Comparison of ENCODE assay signal across 32 cellular contexts in genomic region chr3:69853033-69853432, GRCh38.
DNase-seq lines count a peak whose midpoint lies in the region; ATAC-seq and TF ChIP-seq lines count a peak whose summit lies in the region.
"Had no signal": no experiment of that assay in that cellular context is flagged by ENCODE, and none has a peak within 500 bp of the region (broad histone marks: within the 10 kb centered on the region; RNA-seq: fewer than 3 reads in every experiment).

No MANE protein-coding gene starts in this region.

- peak overlapping the region; percentile 44; the same call in 1 of the 2 replicates for H2BK120ac ChIP-seq in IMR-90 (ENCODE audit: low read depth, low read length)

- TF ChIP-seq POLR2A in IMR-90 (IDR thresholded peaks at IDR 0.05; ENCODE audit: low read depth, low read length), result no peak

- H2AK9ac ChIP-seq in IMR-90 (replicated peaks; ENCODE audit: low read depth, low read length, poor library complexity), result no peak overlapping the region

- H3K4me2 ChIP-seq in IMR-90 (ENCODE audit: low read depth, low read length), result no peak overlapping the region
- H3K4me2 ChIP-seq: A549; BLaER1; BLaER1 treated with 17β-estradiol and CSF1 and Interleukin-3, amounts not matched to agents 10 nM and 100 nM had no signal

- no peak overlapping the region for H2BK5ac ChIP-seq in IMR-90 (ENCODE audit: low read depth, low read length, poor library complexity, severe bottlenecking)

- no peaks in the 10 kb centered on the region for H3K4me1 Mint-ChIP-seq in activated CD4-positive, alpha-beta T cell treated with anti-CD3 and anti-CD28 coated beads, Interleukin-2, amount 10 ng/mL, durations not matched to agents 24 days and 14 days
- no peaks in the 10 kb centered on the region for H3K4me1 Mint-ChIP-seq in activated CD4-positive, alpha-beta T cell treated with anti-CD3 and anti-CD28 coated beads, Interleukin-2, amount 10 ng/mL, durations not matched to agents 7 days and 5 days
- H3K4me1 Mint-ChIP-seq in naive thymus-derived CD4-positive, alpha-beta T cell, result no peaks in the 10 kb centered on the region
- H3K4me1 Mint-ChIP-seq in type B pancreatic cell (ENCODE audit: unreplicated experiment), result peaks cover 7% of the 10 kb centered on the region
- H3K4me1 Mint-ChIP-seq: B cell; CD4-positive, alpha-beta memory T cell; CD4-positive, CD25-positive, alpha-beta regulatory T cell; CD8-positive, alpha-beta memory T cell had no signal

- TF ChIP-seq RAD21 in IMR-90 (IDR thresholded peaks at IDR 0.05; ENCODE audit: low read length), result no peak

- peaks cover 6% of the 10 kb centered on the region for H3K4me1 ChIP-seq in IMR-90 (ENCODE audit: control insufficient read depth, insufficient read depth, low read length)
- no peaks in the 10 kb centered on the region for H3K4me1 ChIP-seq in naive thymus-derived CD4-positive, alpha-beta T cell (ENCODE audit: control insufficient read depth in 2 of 2, insufficient read depth in 2 of 2, low read length in 2 of 2)
- no peaks in the 10 kb centered on the region for H3K4me1 ChIP-seq in effector memory CD4-positive, alpha-beta T cell (ENCODE audit: control insufficient read depth, insufficient read depth, low read length, poor library complexity, severe bottlenecking)
- H3K4me1 ChIP-seq: BLaER1, Caco-2 had no signal

- peaks cover 4% of the 10 kb centered on the region; the same call in 1 of the 2 replicates for H3K9me1 ChIP-seq in IMR-90 (ENCODE audit: insufficient read depth, low read length)

- H4K5ac ChIP-seq in IMR-90 (ENCODE audit: low read depth, low read length), result peak overlapping the region; percentile 56; the same call in 1 of the 2 replicates

- H3K4me3 Mint-ChIP-seq in activated CD4-positive, alpha-beta T cell treated with anti-CD3 and anti-CD28 coated beads, Interleukin-2, amount 10 ng/mL, durations not matched to agents 24 days and 14 days, result no peak overlapping the region
- H3K4me3 Mint-ChIP-seq in activated CD4-positive, alpha-beta T cell treated with anti-CD3 and anti-CD28 coated beads, Interleukin-2, amount 10 ng/mL, durations not matched to agents 7 days and 5 days, result no peak overlapping the region
- H3K4me3 Mint-ChIP-seq in naive thymus-derived CD4-positive, alpha-beta T cell, result no peak overlapping the region
- no peak overlapping the region for H3K4me3 Mint-ChIP-seq in type B pancreatic cell
- H3K4me3 Mint-ChIP-seq: B cell; CD14-positive monocyte; CD4-positive, alpha-beta memory T cell; CD4-positive, alpha-beta T cell; CD4-positive, CD25-positive, alpha-beta regulatory T cell; CD8-positive, alpha-beta memory T cell; CD8-positive, alpha-beta T cell had no signal

- no peak overlapping the region for H3K27ac Mint-ChIP-seq in activated CD4-positive, alpha-beta T cell treated with anti-CD3 and anti-CD28 coated beads, Interleukin-2, amount 10 ng/mL, durations not matched to agents 24 days and 14 days
- no peak overlapping the region for H3K27ac Mint-ChIP-seq in activated CD4-positive, alpha-beta T cell treated with anti-CD3 and anti-CD28 coated beads, Interleukin-2, amount 10 ng/mL, durations not matched to agents 7 days and 5 days
- no peak overlapping the region for H3K27ac Mint-ChIP-seq in naive thymus-derived CD4-positive, alpha-beta T cell
- no peak overlapping the region for H3K27ac Mint-ChIP-seq in type B pancreatic cell
- H3K27ac Mint-ChIP-seq: B cell; CD14-positive monocyte; CD4-positive, alpha-beta memory T cell; CD4-positive, alpha-beta T cell; CD4-positive, CD25-positive, alpha-beta regulatory T cell; CD8-positive, alpha-beta memory T cell; CD8-positive, alpha-beta T cell had no signal

- H3K4ac ChIP-seq in IMR-90 (ENCODE audit: low read depth, low read length), result no peak overlapping the region

- H3K27me3 ChIP-seq in IMR-90 (ENCODE audit: control insufficient read depth, insufficient read depth, low read length), result no peaks in the 10 kb centered on the region
- H3K27me3 ChIP-seq in naive thymus-derived CD4-positive, alpha-beta T cell (ENCODE audit: control insufficient read depth in 2 of 2, insufficient read depth in 2 of 2, low read length in 2 of 2), result no peaks in the 10 kb centered on the region
- H3K27me3 ChIP-seq in effector memory CD4-positive, alpha-beta T cell (replicated peaks; ENCODE audit: control insufficient read depth, insufficient read depth, low read length, poor library complexity, severe bottlenecking), result no peaks in the 10 kb centered on the region
- H3K27me3 ChIP-seq: BE2C; BLaER1; BLaER1 treated with 17β-estradiol and CSF1 and Interleukin-3, amounts not matched to agents 10 nM and 100 nM had no signal

- H2BK15ac ChIP-seq in IMR-90 (ENCODE audit: low read depth, low read length), result no peak overlapping the region

- peak overlapping the region; percentile 29; the same call in 1 of the 2 replicates for H3K18ac ChIP-seq in IMR-90 (ENCODE audit: low read depth, low read length)

- H3K36me3 Mint-ChIP-seq in activated CD4-positive, alpha-beta T cell treated with anti-CD3 and anti-CD28 coated beads, Interleukin-2, amount 10 ng/mL, durations not matched to agents 24 days and 14 days (ENCODE audit: low read depth), result no peaks in the 10 kb centered on the region
- no peaks in the 10 kb centered on the region for H3K36me3 Mint-ChIP-seq in activated CD4-positive, alpha-beta T cell treated with anti-CD3 and anti-CD28 coated beads, Interleukin-2, amount 10 ng/mL, durations not matched to agents 7 days and 5 days (ENCODE audit: low read depth)
- H3K36me3 Mint-ChIP-seq in naive thymus-derived CD4-positive, alpha-beta T cell, result no peaks in the 10 kb centered on the region
- no peaks in the 10 kb centered on the region for H3K36me3 Mint-ChIP-seq in type B pancreatic cell
- H3K36me3 Mint-ChIP-seq: CD14-positive monocyte; CD4-positive, alpha-beta memory T cell; CD4-positive, CD25-positive, alpha-beta regulatory T cell; CD8-positive, alpha-beta memory T cell; CD8-positive, alpha-beta T cell had no signal

- H3K9me3 Mint-ChIP-seq in activated CD4-positive, alpha-beta T cell treated with anti-CD3 and anti-CD28 coated beads, Interleukin-2, amount 10 ng/mL, durations not matched to agents 24 days and 14 days, result no peaks in the 10 kb centered on the region
- no peaks in the 10 kb centered on the region for H3K9me3 Mint-ChIP-seq in activated CD4-positive, alpha-beta T cell treated with anti-CD3 and anti-CD28 coated beads, Interleukin-2, amount 10 ng/mL, durations not matched to agents 7 days and 5 days
- H3K9me3 Mint-ChIP-seq in naive thymus-derived CD4-positive, alpha-beta T cell, result peaks cover 0 to 6% (median 0%) of the 10 kb centered on the region in 11 donors
- no peaks in the 10 kb centered on the region for H3K9me3 Mint-ChIP-seq in type B pancreatic cell
- H3K9me3 Mint-ChIP-seq: CD14-positive monocyte; CD4-positive, alpha-beta T cell; CD8-positive, alpha-beta T cell had no signal

- TF ChIP-seq CTCF in IMR-90 (conservative IDR thresholded peaks at IDR 0.05; ENCODE audit: low read depth, low read length) (no peak), type B pancreatic cell (conservative IDR thresholded peaks at IDR 0.05) (no peak)

- DNase-seq in activated CD4-positive, alpha-beta T cell treated with anti-CD3 and anti-CD28 coated beads, Interleukin-2, amount 10 ng/mL, durations not matched to agents 24 days and 14 days, result peak; percentile 15
- no peak for DNase-seq in activated CD4-positive, alpha-beta T cell treated with anti-CD3 and anti-CD28 coated beads, Interleukin-2, amount 10 ng/mL, durations not matched to agents 7 days and 5 days
- DNase-seq in IMR-90 (no peak), type B pancreatic cell (ENCODE audit: extremely low spot score, unreplicated experiment) (no peak)
- no peak for DNase-seq in naive thymus-derived CD4-positive, alpha-beta T cell
- no peak for DNase-seq in effector memory CD4-positive, alpha-beta T cell
- DNase-seq: 8988T; ACHN; AML-193; BE2C; C1 segment of cervical spinal cord; Caco-2; Calu3; CD4-positive, alpha-beta memory T cell; CD4-positive, alpha-beta T cell; CD4-positive, CD25-positive, alpha-beta regulatory T cell; CD8-positive, alpha-beta memory T cell; CD8-positive, alpha-beta T cell; COR-L47; DMS 273 treated with DMSO at 0.1 percent for 48 hours; DMS153; DMS53; DMS79; DMS79 treated with DMSO at 0.1 percent for 48 hours; DND-41 had no signal

- CTCF ChIA-PET in activated CD4-positive, alpha-beta T cell treated with anti-CD3 and anti-CD28 coated beads, Interleukin-2, amount 10 ng/mL, durations not matched to agents 7 days and 5 days (lab: Charles Lee), result no interaction called here
- CTCF ChIA-PET in IMR-90 (lab: Yijun Ruan, JAX), result no interaction called here
- CTCF ChIA-PET in naive thymus-derived CD4-positive, alpha-beta T cell (lab: Charles Lee), result no interaction called here

- H3K36me3 ChIP-seq in IMR-90 (ENCODE audit: control insufficient read depth, insufficient read depth, low read length), result no peaks in the 10 kb centered on the region
- H3K36me3 ChIP-seq in naive thymus-derived CD4-positive, alpha-beta T cell (ENCODE audit: control insufficient read depth in 2 of 3, insufficient read depth in 3 of 3, low read length in 3 of 3), result no peaks in the 10 kb centered on the region
- H3K36me3 ChIP-seq in effector memory CD4-positive, alpha-beta T cell (ENCODE audit: control insufficient read depth, insufficient read depth, low read length), result no peaks in the 10 kb centered on the region
- H3K36me3 ChIP-seq: BE2C, BLaER1 had no signal

- H3K23ac ChIP-seq in IMR-90 (ENCODE audit: low read depth, low read length), result no peak overlapping the region

- no TSS peak for BruUV-seq in IMR-90 (replicated peaks; lab: Mats Ljungman, UMichigan)

- no peak overlapping the region; a peak in 1 of 4 replicates for H4K8ac ChIP-seq in IMR-90 (ENCODE audit: low read depth in 2 of 2, low read length in 2 of 2)

- no peak overlapping the region for H4K91ac ChIP-seq in IMR-90 (ENCODE audit: insufficient read depth, low read depth, low read length)

- H2BK20ac ChIP-seq in IMR-90 (ENCODE audit: low read depth, low read length), result no peak overlapping the region

- no peak for ATAC-seq in IMR-90 (ENCODE audit: low read depth)
- ATAC-seq in naive thymus-derived CD4-positive, alpha-beta T cell, result peak; percentile 71
- ATAC-seq: A549; CD8-positive, alpha-beta T cell had no signal

- no peak overlapping the region for H3K56ac ChIP-seq in IMR-90 (ENCODE audit: extremely low read depth, insufficient read depth, low read length)

- no peak overlapping the region for H2AFZ ChIP-seq in IMR-90 (replicated peaks; ENCODE audit: low read length, poor library complexity)

- H3K27ac ChIP-seq in IMR-90 (ENCODE audit: insufficient read depth, low read length), result no peak overlapping the region
- H3K27ac ChIP-seq in naive thymus-derived CD4-positive, alpha-beta T cell (ENCODE audit: low read depth, low read length), result no peak overlapping the region
- no peak overlapping the region for H3K27ac ChIP-seq in effector memory CD4-positive, alpha-beta T cell (ENCODE audit: insufficient read depth, low read length, poor library complexity, severe bottlenecking)
- H3K27ac ChIP-seq: 22Rv1; A549; BLaER1; BLaER1 treated with 17β-estradiol and CSF1 and Interleukin-3, amounts not matched to agents 10 nM and 100 nM; C4-2B had no signal

- H3K9me3 ChIP-seq in IMR-90 (ENCODE audit: control insufficient read depth, insufficient read depth, low read length), result no peaks in the 10 kb centered on the region
- H3K9me3 ChIP-seq in naive thymus-derived CD4-positive, alpha-beta T cell (ENCODE audit: control insufficient read depth in 2 of 3, low read length in 3 of 3), result no peaks in the 10 kb centered on the region
- no peaks in the 10 kb centered on the region for H3K9me3 ChIP-seq in effector memory CD4-positive, alpha-beta T cell (ENCODE audit: control insufficient read depth, low read length)
- H3K9me3 ChIP-seq: A549; BE2C; BLaER1; BLaER1 treated with 17β-estradiol and CSF1 and Interleukin-3, amounts not matched to agents 10 nM and 100 nM; Caco-2 had no signal

- H2AK5ac ChIP-seq in IMR-90 (ENCODE audit: low read depth, low read length), result no peak overlapping the region

- H3K9ac ChIP-seq in IMR-90 (ENCODE audit: low read depth, low read length), result no peak overlapping the region
- H3K9ac ChIP-seq: BLaER1; BLaER1 treated with 17β-estradiol and CSF1 and Interleukin-3, amounts not matched to agents 10 nM and 100 nM had no signal

- POLR2A ChIA-PET in activated CD4-positive, alpha-beta T cell treated with anti-CD3 and anti-CD28 coated beads, Interleukin-2, amount 10 ng/mL, durations not matched to agents 7 days and 5 days (lab: Charles Lee), result no interaction called here
- POLR2A ChIA-PET in IMR-90 (lab: Charles Lee; ENCODE audit: unreplicated experiment), result no interaction called here
- POLR2A ChIA-PET in naive thymus-derived CD4-positive, alpha-beta T cell (lab: Charles Lee), result no interaction called here

- WGBS in IMR-90 (ENCODE audit: extremely low coverage in 2 of 2, insufficient read length in 1 of 2), 2 experiments, result 20% methylated on average over 1 of the region's 3 CpGs; no CpG with 5 or more reads in 1 of the 2 experiments

- dilution Hi-C loops in IMR-90 (cut with HindIII; ENCODE audit: low sequenced_read_pairs, unreplicated experiment), result no loop called here

- in situ Hi-C loops in IMR-90 (cut with MboI; ENCODE audit: low sequenced_read_pairs), result no loop called here

- no peaks in the 10 kb centered on the region for H3K27me3 Mint-ChIP-seq in activated CD4-positive, alpha-beta T cell treated with anti-CD3 and anti-CD28 coated beads, Interleukin-2, amount 10 ng/mL, durations not matched to agents 24 days and 14 days
- H3K27me3 Mint-ChIP-seq in activated CD4-positive, alpha-beta T cell treated with anti-CD3 and anti-CD28 coated beads, Interleukin-2, amount 10 ng/mL, durations not matched to agents 7 days and 5 days, result peaks cover 12% of the 10 kb centered on the region
- H3K27me3 Mint-ChIP-seq in naive thymus-derived CD4-positive, alpha-beta T cell, result peaks cover 0 to 16% (median 0%) of the 10 kb centered on the region in 5 donors
- H3K27me3 Mint-ChIP-seq in type B pancreatic cell, result no peaks in the 10 kb centered on the region
- H3K27me3 Mint-ChIP-seq: B cell; CD4-positive, alpha-beta memory T cell; CD4-positive, alpha-beta T cell; CD4-positive, CD25-positive, alpha-beta regulatory T cell had no signal

- intact Hi-C loops in activated CD4-positive, alpha-beta T cell treated with anti-CD3 and anti-CD28 coated beads, Interleukin-2, amount 10 ng/mL, durations not matched to agents 24 days and 14 days (cut with micrococcal nuclease), result no loop called here
- intact Hi-C loops in IMR-90 (cut with micrococcal nuclease), result no loop called here
- intact Hi-C loops in naive thymus-derived CD4-positive, alpha-beta T cell (cut with micrococcal nuclease), result no loop called here

- no peak overlapping the region for H3K4me3 ChIP-seq in IMR-90 (ENCODE audit: insufficient read depth, low read depth, low read length)
- H3K4me3 ChIP-seq in naive thymus-derived CD4-positive, alpha-beta T cell (ENCODE audit: low read length), result no peak overlapping the region
- H3K4me3 ChIP-seq in effector memory CD4-positive, alpha-beta T cell (ENCODE audit: insufficient read depth, low read depth, low read length, poor library complexity, severe bottlenecking), result no peak overlapping the region
- H3K4me3 ChIP-seq: A549; BLaER1; BLaER1 treated with 17β-estradiol and CSF1 and Interleukin-3, amounts not matched to agents 10 nM and 100 nM had no signal

- H3K79me1 ChIP-seq in IMR-90 (ENCODE audit: low read depth in 1 of 2, low read length in 2 of 2), result peaks cover 14 to 15% of the 10 kb centered on the region in 2 experiments; a peak in 3 of 4 replicates

- H3K14ac ChIP-seq in IMR-90 (replicated peaks; ENCODE audit: low read depth, low read length), result no peak overlapping the region

- H4K20me1 ChIP-seq in IMR-90 (ENCODE audit: insufficient read depth, low read length), result no peaks in the 10 kb centered on the region
- H4K20me1 ChIP-seq: BLaER1 had no signal
